19 cellular contexts compared by ENCODE assay signal in genomic region chr19:3512562-3512961, GRCh38. TPM values are rescaled to one million over a fixed set of nuclear protein-coding genes. Genes with fewer than 3 reads are reported as not detected.
DNase-seq lines count a peak whose midpoint lies in the region; ATAC-seq and TF ChIP-seq lines count a peak whose summit lies in the region.
"Had no signal": no experiment of that assay in that cellular context is flagged by ENCODE, and none has a peak within 500 bp of the region (broad histone marks: within the 10 kb centered on the region; RNA-seq: fewer than 3 reads in every experiment).

No MANE protein-coding gene starts in this region.

- POLR2A ChIA-PET in WTC11 (lab: Charles Lee): interaction anchor here (0.6 to 1.0 kb wide), 2 partner anchors 39 to 64 kb away, joined by 3 to 9 read pairs; no protein-coding TSS in a partner anchor

- CTCF ChIA-PET in WTC11 (lab: Charles Lee): interaction anchor here (0.6 to 1.8 kb wide), 5 partner anchors 12 to 65 kb away, joined by 3 to 6 read pairs (median 3); partner anchors contain the start of gene DOHH

- no peaks in the 10 kb centered on the region for H3K9me3 Mint-ChIP-seq in WTC11
- H3K9me3 Mint-ChIP-seq in activated T-cell treated with anti-CD3 and anti-CD28 coated beads, Interleukin-2, amount 50 U/mL, for 4 hours: no peaks in the 10 kb centered on the region
- no peaks in the 10 kb centered on the region for H3K9me3 Mint-ChIP-seq in activated naive CD8-positive, alpha-beta T cell treated with anti-CD3 and anti-CD28 coated beads, Interleukin-2, amount 50 U/mL, for 24 hours
- H3K9me3 Mint-ChIP-seq: HFFc6 had no signal

- peak; percentile 45 for DNase-seq in G401 (ENCODE audit: low spot score)
- DNase-seq in WTC11 (ENCODE audit: low spot score): no peak
- peak; percentile 55 for DNase-seq in globus pallidus (ENCODE audit: low spot score)
- peak; percentile 55 for DNase-seq in pons (ENCODE audit: low spot score)
- no peak for DNase-seq in NCI-H1930 (lab: John Stamatoyannopoulos, UW)
- DNase-seq in activated T-cell treated with anti-CD3 and anti-CD28 coated beads, Interleukin-2, amount 50 U/mL, for 4 hours: no peak
- no peak for DNase-seq in activated naive CD8-positive, alpha-beta T cell treated with anti-CD3 and anti-CD28 coated beads, Interleukin-2, amount 50 U/mL, for 24 hours
- DNase-seq: Caco-2; CD4-positive, CD25-positive, alpha-beta regulatory T cell; DMS153; GOT3; HFFc6; NCI-H1048; NCI-H1436 treated with DMSO at 0.1 percent for 48 hours; NCI-H2081; NCI-H524; SHP77 treated with DMSO at 0.1 percent for 48 hours had no signal

- no peak for TF ChIP-seq CTCF in WTC11 (IDR thresholded peaks at IDR 0.05)

- in situ Hi-C loops in G401 (cut with HindIII; ENCODE audit: low sequenced_read_pairs): no loop called here

- H3K4me3 Mint-ChIP-seq in WTC11: no peak overlapping the region
- H3K4me3 Mint-ChIP-seq in activated T-cell treated with anti-CD3 and anti-CD28 coated beads, Interleukin-2, amount 50 U/mL, for 4 hours: no peak overlapping the region
- no peak overlapping the region for H3K4me3 Mint-ChIP-seq in activated naive CD8-positive, alpha-beta T cell treated with anti-CD3 and anti-CD28 coated beads, Interleukin-2, amount 50 U/mL, for 24 hours
- H3K4me3 Mint-ChIP-seq: HFFc6 had no signal

- H3K36me3 Mint-ChIP-seq in WTC11: peaks cover 12% of the 10 kb centered on the region; the same call in 1 of the 2 replicates
- peaks cover 11% of the 10 kb centered on the region for H3K36me3 Mint-ChIP-seq in activated T-cell treated with anti-CD3 and anti-CD28 coated beads, Interleukin-2, amount 50 U/mL, for 4 hours (ENCODE audit: insufficient read depth)
- peaks cover 7% of the 10 kb centered on the region for H3K36me3 Mint-ChIP-seq in activated naive CD8-positive, alpha-beta T cell treated with anti-CD3 and anti-CD28 coated beads, Interleukin-2, amount 50 U/mL, for 24 hours (ENCODE audit: low read depth)
- H3K36me3 Mint-ChIP-seq: CD4-positive, CD25-positive, alpha-beta regulatory T cell had no signal

- H3K27me3 Mint-ChIP-seq in WTC11 (ENCODE audit: low read depth): no peaks in the 10 kb centered on the region; the same call in 1 of the 2 replicates
- H3K27me3 Mint-ChIP-seq in activated T-cell treated with anti-CD3 and anti-CD28 coated beads, Interleukin-2, amount 50 U/mL, for 4 hours (ENCODE audit: low read depth): no peaks in the 10 kb centered on the region
- H3K27me3 Mint-ChIP-seq in activated naive CD8-positive, alpha-beta T cell treated with anti-CD3 and anti-CD28 coated beads, Interleukin-2, amount 50 U/mL, for 24 hours: no peaks in the 10 kb centered on the region
- H3K27me3 Mint-ChIP-seq: CD4-positive, CD25-positive, alpha-beta regulatory T cell had no signal

- H3K27ac Mint-ChIP-seq in WTC11: 0 out of 2 replicates have a peak overlapping the region, but pooled peaks have one; percentile 32
- no peak overlapping the region for H3K27ac Mint-ChIP-seq in activated naive CD8-positive, alpha-beta T cell treated with anti-CD3 and anti-CD28 coated beads, Interleukin-2, amount 50 U/mL, for 24 hours
- H3K27ac Mint-ChIP-seq: CD4-positive, CD25-positive, alpha-beta regulatory T cell; HFFc6 had no signal

- H3K4me1 Mint-ChIP-seq in WTC11: peaks cover 27% of the 10 kb centered on the region
- peaks cover 62% of the 10 kb centered on the region for H3K4me1 Mint-ChIP-seq in activated T-cell treated with anti-CD3 and anti-CD28 coated beads, Interleukin-2, amount 50 U/mL, for 4 hours (ENCODE audit: low read depth)
- H3K4me1 Mint-ChIP-seq in activated naive CD8-positive, alpha-beta T cell treated with anti-CD3 and anti-CD28 coated beads, Interleukin-2, amount 50 U/mL, for 24 hours: peaks cover 59% of the 10 kb centered on the region

- no peak for ATAC-seq in WTC11
- no peak for ATAC-seq in activated T-cell treated with anti-CD3 and anti-CD28 coated beads, Interleukin-2, amount 50 U/mL, for 4 hours
- no peak for ATAC-seq in activated naive CD8-positive, alpha-beta T cell treated with anti-CD3 and anti-CD28 coated beads, Interleukin-2, amount 50 U/mL, for 24 hours

TF ChIP-seq in WTC11, 78 proteins besides CTCF, POLR2A, EP300 and RAD21 (continues in another document):
- no peak for TF ChIP-seq TEAD1 (CRISPR knock-in tag; IDR thresholded peaks at IDR 0.05)
- no peak for TF ChIP-seq AFF4 (CRISPR knock-in tag; IDR thresholded peaks at IDR 0.05; ENCODE audit: borderline replicate concordance)
- TF ChIP-seq MAX (CRISPR knock-in tag; IDR thresholded peaks at IDR 0.05): no peak
- TF ChIP-seq NFE2L1 (CRISPR knock-in tag; IDR thresholded peaks at IDR 0.05): no peak
- no peak for TF ChIP-seq ZNF219 (CRISPR knock-in tag; IDR thresholded peaks at IDR 0.05; ENCODE audit: borderline replicate concordance)
- TF ChIP-seq ARID4B (CRISPR knock-in tag; IDR thresholded peaks at IDR 0.05; ENCODE audit: borderline replicate concordance): no peak

RNA-seq across cellular contexts. Expression of gene FZR1, which starts 6.5 kb away (rescaled TPM):
- total RNA-seq in G401 (2014; rRNA removed; shearing (Covaris generic)): 76.0 and 81.3 TPM in 2 replicates
- total RNA-seq in WTC11 (2021): 43.6 to 60.8 TPM (median 44.4 TPM) in 3 replicates
- 10 to 100 TPM; 30.4 to 38.1 (median 33.2) TPM for total RNA-seq in activated T-cell treated with anti-CD3 and anti-CD28 coated beads, Interleukin-2, amount 50 U/mL, for 4 hours

RNA-seq across cellular contexts. Expression of gene DOHH, which starts 12.1 kb away (rescaled TPM):
- total RNA-seq in G401 (2014; rRNA removed; shearing (Covaris generic)): 53.9 and 64.8 TPM in 2 replicates
- total RNA-seq in WTC11 (2021): 16.9 to 22.2 TPM (median 18.3 TPM) in 3 replicates
- 10 to 100 TPM; 39.2 to 49.9 (median 42.9) TPM for total RNA-seq in activated T-cell treated with anti-CD3 and anti-CD28 coated beads, Interleukin-2, amount 50 U/mL, for 4 hours

RNA-seq across cellular contexts. Expression of gene TEKTIP1, which starts 26.4 kb away (rescaled TPM):
- total RNA-seq in G401 (2014; rRNA removed; shearing (Covaris generic)): not detected in 2 replicates
- 3.3 to 6.3 TPM (median 4.7 TPM) in 3 replicates for total RNA-seq in WTC11 (2021)
- 1 to 10 TPM in 2 of 3 donors, not detected in 1; 1.0 to 1.1 TPM for total RNA-seq in activated T-cell treated with anti-CD3 and anti-CD28 coated beads, Interleukin-2, amount 50 U/mL, for 4 hours
- total RNA-seq: M059J had no signal

RNA-seq across cellular contexts. Expression of gene SMIM44, which starts 29.3 kb away (rescaled TPM):
- total RNA-seq in G401 (2014; rRNA removed; shearing (Covaris generic)): not detected in 2 replicates
- total RNA-seq in WTC11 (2021): not detected in 3 replicates
- not detected for total RNA-seq in activated T-cell treated with anti-CD3 and anti-CD28 coated beads, Interleukin-2, amount 50 U/mL, for 4 hours
- total RNA-seq: Caco-2; CD4-positive, CD25-positive, alpha-beta regulatory T cell; HFFc6; M059J; OCI-LY7 had no signal

RNA-seq across cellular contexts. Expression of gene SMIM24, which starts 32.2 kb away (rescaled TPM):
- 0.24 TPM in 1 of 2 replicates, not detected in the other for total RNA-seq in G401 (2014; rRNA removed; shearing (Covaris generic))
- 2.8 to 9.9 TPM (median 7.4 TPM) in 3 replicates for total RNA-seq in WTC11 (2021)
- not detected for total RNA-seq in activated T-cell treated with anti-CD3 and anti-CD28 coated beads, Interleukin-2, amount 50 U/mL, for 4 hours
- total RNA-seq: HFFc6, M059J had no signal

Comparison
In these comparisons a context has a peak if more than half of its experiments do, and no peak if none do; other contexts are left out.
1. DNase-seq: peak in G401 (single experiment), globus pallidus (single experiment) and pons (single experiment); none in WTC11 (single experiment), NCI-H1930 (0 of 2), activated T-cell treated with anti-CD3 and anti-CD28 coated beads, Interleukin-2, amount 50 U/mL, for 4 hours (single experiment) and activated naive CD8-positive, alpha-beta T cell treated with anti-CD3 and anti-CD28 coated beads, Interleukin-2, amount 50 U/mL, for 24 hours (single experiment).